1 cellular context compared by ENCODE assay signal in genomic region chr16:87145181-87146176, GRCh38.
TF ChIP-seq lines count a peak whose summit lies in the region.

No MANE protein-coding gene starts in this region.

TF ChIP-seq in K562, 482 proteins besides CTCF, POLR2A, EP300 and RAD21 (continued from another document and continues in another):
- TF ChIP-seq CHD7 (IDR thresholded peaks at IDR 0.05; ENCODE audit: low read depth, low read length) (no peak), ZNF639 (CRISPR knock-in tag; conservative IDR thresholded peaks at IDR 0.05 in 1 of 2, IDR thresholded peaks at IDR 0.05 in 1 of 2) (no peak), ZC3H11A (IDR thresholded peaks at IDR 0.05; ENCODE audit: low read depth, low read length) (no peak), PHF20 (IDR thresholded peaks at IDR 0.05; ENCODE audit: partially characterized antibody) (no peak), ZBTB1 (CRISPR knock-in tag; IDR thresholded peaks at IDR 0.05; ENCODE audit: borderline replicate concordance, low read depth) (no peak), PHF8 (IDR thresholded peaks at IDR 0.05; ENCODE audit: borderline replicate concordance, low read length) (no peak), E2F8 (IDR thresholded peaks at IDR 0.05; ENCODE audit: low read depth, partially characterized antibody) (no peak), SUPT5H (IDR thresholded peaks at IDR 0.05) (no peak), AFF4 (CRISPR knock-in tag; IDR thresholded peaks at IDR 0.05) (no peak), CHD1 (IDR thresholded peaks at IDR 0.05; ENCODE audit: low read length) (no peak), ELF4 (CRISPR knock-in tag; IDR thresholded peaks at IDR 0.05) (no peak), ZNF609 (CRISPR knock-in tag; IDR thresholded peaks at IDR 0.05; ENCODE audit: borderline replicate concordance) (no peak), IRF9 (tag; IDR thresholded peaks at IDR 0.05) (no peak), ZNF253 (CRISPR knock-in tag; conservative IDR thresholded peaks at IDR 0.05) (no peak), SLC30A9 (CRISPR knock-in tag; IDR thresholded peaks at IDR 0.05) (no peak), NR2C2 (CRISPR knock-in tag; IDR thresholded peaks at IDR 0.05) (no peak), NR2C2 (tag; IDR thresholded peaks at IDR 0.05) (peak; percentile 91), FOXJ3 (CRISPR knock-in tag; IDR thresholded peaks at IDR 0.05) (no peak), POU5F1 (IDR thresholded peaks at IDR 0.05; ENCODE audit: borderline replicate concordance, low read depth, low read length, partially characterized antibody) (no peak), FOXK2 (conservative IDR thresholded peaks at IDR 0.05 in 1 of 2, IDR thresholded peaks at IDR 0.05 in 1 of 2; ENCODE audit: low read depth in 2 of 2) (no peak), PTRF (tag; IDR thresholded peaks at IDR 0.05) (no peak), ZKSCAN8 (CRISPR knock-in tag; IDR thresholded peaks at IDR 0.05) (no peak), MBD1 (CRISPR knock-in tag; IDR thresholded peaks at IDR 0.05) (no peak), HES1 (IDR thresholded peaks at IDR 0.05; ENCODE audit: low read depth) (no peak)
